8 cellular contexts compared by ENCODE assay signal in the genomic region with DNA sequence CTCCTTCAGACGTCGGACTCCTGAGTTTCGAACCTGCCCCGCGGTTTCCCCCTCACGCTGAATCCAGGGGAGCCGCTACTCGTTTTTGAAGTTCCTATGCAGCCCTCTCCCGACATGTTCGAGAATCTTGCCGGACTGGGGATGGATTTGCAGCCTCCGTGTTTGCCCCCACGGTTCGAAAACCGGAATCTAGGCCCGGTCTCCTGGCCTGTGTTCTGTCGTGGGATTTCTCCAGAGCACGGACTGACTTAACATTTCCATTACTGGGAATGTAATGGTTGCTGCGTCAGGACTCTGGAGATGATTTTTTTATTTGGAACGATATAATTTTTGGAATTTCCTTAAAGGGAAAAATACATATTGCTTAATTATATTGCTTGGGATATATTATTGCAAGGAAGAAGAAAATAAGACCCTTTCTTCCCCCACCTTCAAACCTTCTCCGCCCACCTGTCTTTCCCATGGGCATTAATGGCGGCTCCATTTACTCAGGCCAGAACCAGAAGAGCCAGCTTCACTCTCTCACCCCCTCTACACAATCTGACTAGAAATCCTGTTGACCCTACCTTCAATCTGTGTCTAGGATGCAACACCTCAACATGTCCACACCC. TPM values are rescaled to one million over a fixed set of nuclear protein-coding genes. Genes with fewer than 3 reads are reported as not detected.
DNase-seq lines count a peak whose midpoint lies in the region; ATAC-seq and TF ChIP-seq lines count a peak whose summit lies in the region.

No MANE protein-coding gene starts in this region.

- H3K4me2 ChIP-seq in trophoblast cell (ENCODE audit: low read length) = peak overlapping the region; percentile 69

- H3K4me1 ChIP-seq in trophoblast cell (ENCODE audit: control insufficient read depth in 1 of 2, insufficient read depth in 2 of 2, low read length in 2 of 2) = peaks cover 12 to 24% of the 10 kb centered on the region in 2 experiments

- H3K79me1 ChIP-seq in trophoblast cell (ENCODE audit: low read length) = peaks cover 17% of the 10 kb centered on the region

- H4K8ac ChIP-seq in trophoblast cell (ENCODE audit: low read depth, low read length) = peak overlapping the region; percentile 93

- H3K27me3 ChIP-seq in trophoblast cell (ENCODE audit: insufficient read depth, low read length) = no peaks in the 10 kb centered on the region

- no peak for ATAC-seq in HG03108 (IDR thresholded peaks at IDR 0.05; ENCODE audit: unreplicated experiment)

- H3K36me3 ChIP-seq in trophoblast cell (ENCODE audit: control insufficient read depth in 1 of 2, insufficient read depth in 2 of 2, low read length in 2 of 2) = peaks cover 0 to 6% of the 10 kb centered on the region in 2 experiments

- peak overlapping the region; percentile 95 for H4K12ac ChIP-seq in trophoblast cell (ENCODE audit: low read depth, low read length)

- H2AFZ ChIP-seq in trophoblast cell (ENCODE audit: insufficient read depth, low read length, poor library complexity) = peak overlapping the region; percentile 89

- H2BK120ac ChIP-seq in trophoblast cell (ENCODE audit: insufficient read depth, low read length, poor library complexity) = peak overlapping the region; percentile 76

- H3K27ac ChIP-seq in trophoblast cell (ENCODE audit: low read depth, low read length) = peak overlapping the region; percentile 79

- H3K4me3 ChIP-seq in GM12864 (ENCODE audit: low read depth, low read length) (peak overlapping the region; percentile 65), epithelial cell of proximal tubule (ENCODE audit: low read depth, low read length) (peak overlapping the region; percentile 82), trophoblast cell (ENCODE audit: low read depth, low read length) (peak overlapping the region; percentile 96)

- peak overlapping the region; percentile 81 for H2BK5ac ChIP-seq in trophoblast cell (ENCODE audit: low read depth, low read length, poor library complexity)

- H3K23ac ChIP-seq in trophoblast cell (ENCODE audit: low read length) = no peak overlapping the region

- peak overlapping the region; percentile 41 for H3K4ac ChIP-seq in trophoblast cell (ENCODE audit: low read depth, low read length)

- H3K9ac ChIP-seq in trophoblast cell (ENCODE audit: low read length) = peak overlapping the region; percentile 55

- peak overlapping the region; percentile 91 for H2BK12ac ChIP-seq in trophoblast cell (ENCODE audit: low read length)

- peak overlapping the region; percentile 90 for H3K14ac ChIP-seq in trophoblast cell (ENCODE audit: low read length)

- peak overlapping the region; percentile 94 for H4K91ac ChIP-seq in trophoblast cell (ENCODE audit: low read depth, low read length)

- H3K18ac ChIP-seq in trophoblast cell (ENCODE audit: low read length) = peak overlapping the region; percentile 90

- no peak for TF ChIP-seq CTCF in GM12864 (IDR thresholded peaks at IDR 0.05; ENCODE audit: low read depth, low read length, missing control alignments)
- no peak for TF ChIP-seq CTCF in epithelial cell of proximal tubule (conservative IDR thresholded peaks at IDR 0.05; ENCODE audit: low read depth, low read length)

- peaks cover 10% of the 10 kb centered on the region for H3K79me2 ChIP-seq in trophoblast cell (ENCODE audit: control insufficient read depth, insufficient read depth, low read length, poor library complexity)

- no peak for DNase-seq in GM12864 (ENCODE audit: low read depth)
- peak; percentile 42 for DNase-seq in OCI-M1 (lab: John Stamatoyannopoulos, UW)
- DNase-seq in epithelial cell of proximal tubule (ENCODE audit: low read depth) = no peak
- DNase-seq in trophoblast cell = no peak
- no peak for DNase-seq in DMS53 (lab: John Stamatoyannopoulos, UW)
- no peak for DNase-seq in NCI-H1694 treated with DMSO at 0.1 percent for 48 hours (lab: John Stamatoyannopoulos, UW)
- no peak for DNase-seq in GM03348 (ENCODE audit: low spot score)

- no peaks in the 10 kb centered on the region for H3K9me3 ChIP-seq in trophoblast cell (ENCODE audit: insufficient read depth, low read depth, low read length)

- peak overlapping the region; percentile 88 for H2AK5ac ChIP-seq in trophoblast cell (ENCODE audit: low read length)

- no CpG with 5 or more reads among the region's 22 CpGs for WGBS in trophoblast cell (ENCODE audit: extremely low coverage, insufficient coverage, insufficient read length)

RNA-seq across cellular contexts. Expression of a gene that starts 8.5 kb away (rescaled TPM):
- 71.7 and 79.6 TPM in 2 replicates for total RNA-seq in epithelial cell of proximal tubule
- 153 and 167 TPM in 2 replicates for polyA plus RNA-seq in trophoblast cell (2013)

RNA-seq across cellular contexts. Expression of a gene that starts 50.0 kb away (rescaled TPM):
- 10.4 and 12.4 TPM in 2 replicates for total RNA-seq in epithelial cell of proximal tubule
- 22.6 and 23.8 TPM in 2 replicates for polyA plus RNA-seq in trophoblast cell (2013)
